3 cellular contexts compared by ENCODE assay signal in the genomic region with DNA sequence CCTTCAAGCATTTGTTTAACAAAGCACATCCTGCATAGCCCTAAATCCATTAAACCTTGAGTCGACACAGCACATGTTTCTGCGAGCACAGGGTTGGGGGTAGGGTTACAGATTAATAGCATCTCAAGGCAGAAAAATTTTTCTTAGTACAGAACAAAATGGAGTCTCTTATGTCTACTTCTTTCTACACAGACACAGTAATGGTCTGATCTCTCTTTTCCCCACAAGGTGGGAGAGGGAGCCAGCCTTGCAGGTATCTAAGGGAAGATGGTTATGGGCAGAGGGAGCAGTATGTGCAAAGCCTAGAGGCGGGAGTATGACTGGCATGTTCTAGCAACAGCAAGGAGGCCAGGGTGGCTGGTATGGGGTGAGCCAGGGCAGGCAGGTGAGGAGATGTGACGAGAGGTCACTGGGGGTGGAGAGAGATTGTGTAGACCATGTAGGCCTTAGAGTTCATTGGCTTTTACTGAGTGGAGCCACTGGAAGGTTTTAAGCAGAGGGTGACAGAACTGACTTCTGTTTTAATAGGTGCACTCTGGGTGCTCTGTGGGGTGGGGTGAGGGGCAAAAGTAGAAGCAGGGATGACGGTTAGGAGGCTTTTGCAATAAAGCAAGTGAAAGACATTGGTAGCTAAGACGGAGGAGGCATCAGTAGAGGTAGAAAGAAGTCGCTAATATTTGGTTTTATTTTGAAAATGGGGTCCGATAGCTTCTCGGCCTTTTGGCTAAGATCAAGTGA.
TF ChIP-seq lines count a peak whose summit lies in the region.

No MANE protein-coding gene starts in this region.

TF ChIP-seq in GM23338, 12 proteins besides CTCF, POLR2A, EP300 and RAD21 (continues in another document):
- TF ChIP-seq CREB1 (CRISPR knock-in tag; IDR thresholded peaks at IDR 0.05; ENCODE audit: low read depth) (no peak), POLR2AphosphoS5 (IDR thresholded peaks at IDR 0.05; ENCODE audit: low read depth) (no peak), ZNF331 (CRISPR knock-in tag; IDR thresholded peaks at IDR 0.05; ENCODE audit: low read depth) (no peak)
- TF ChIP-seq, protein P1, sequence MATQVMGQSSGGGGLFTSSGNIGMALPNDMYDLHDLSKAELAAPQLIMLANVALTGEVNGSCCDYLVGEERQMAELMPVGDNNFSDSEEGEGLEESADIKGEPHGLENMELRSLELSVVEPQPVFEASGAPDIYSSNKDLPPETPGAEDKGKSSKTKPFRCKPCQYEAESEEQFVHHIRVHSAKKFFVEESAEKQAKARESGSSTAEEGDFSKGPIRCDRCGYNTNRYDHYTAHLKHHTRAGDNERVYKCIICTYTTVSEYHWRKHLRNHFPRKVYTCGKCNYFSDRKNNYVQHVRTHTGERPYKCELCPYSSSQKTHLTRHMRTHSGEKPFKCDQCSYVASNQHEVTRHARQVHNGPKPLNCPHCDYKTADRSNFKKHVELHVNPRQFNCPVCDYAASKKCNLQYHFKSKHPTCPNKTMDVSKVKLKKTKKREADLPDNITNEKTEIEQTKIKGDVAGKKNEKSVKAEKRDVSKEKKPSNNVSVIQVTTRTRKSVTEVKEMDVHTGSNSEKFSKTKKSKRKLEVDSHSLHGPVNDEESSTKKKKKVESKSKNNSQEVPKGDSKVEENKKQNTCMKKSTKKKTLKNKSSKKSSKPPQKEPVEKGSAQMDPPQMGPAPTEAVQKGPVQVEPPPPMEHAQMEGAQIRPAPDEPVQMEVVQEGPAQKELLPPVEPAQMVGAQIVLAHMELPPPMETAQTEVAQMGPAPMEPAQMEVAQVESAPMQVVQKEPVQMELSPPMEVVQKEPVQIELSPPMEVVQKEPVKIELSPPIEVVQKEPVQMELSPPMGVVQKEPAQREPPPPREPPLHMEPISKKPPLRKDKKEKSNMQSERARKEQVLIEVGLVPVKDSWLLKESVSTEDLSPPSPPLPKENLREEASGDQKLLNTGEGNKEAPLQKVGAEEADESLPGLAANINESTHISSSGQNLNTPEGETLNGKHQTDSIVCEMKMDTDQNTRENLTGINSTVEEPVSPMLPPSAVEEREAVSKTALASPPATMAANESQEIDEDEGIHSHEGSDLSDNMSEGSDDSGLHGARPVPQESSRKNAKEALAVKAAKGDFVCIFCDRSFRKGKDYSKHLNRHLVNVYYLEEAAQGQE (IDR thresholded peaks at IDR 0.05; ENCODE audit: unreplicated experiment) = no peak

TF ChIP-seq in H1, 55 proteins besides CTCF, POLR2A, EP300 and RAD21:
- TF ChIP-seq SIRT6 (IDR thresholded peaks at IDR 0.05; ENCODE audit: low read length) (no peak), CHD2 (IDR thresholded peaks at IDR 0.05; ENCODE audit: low read length) (no peak), TBP (IDR thresholded peaks at IDR 0.05; ENCODE audit: low read depth, low read length) (no peak), RFX5 (IDR thresholded peaks at IDR 0.05; ENCODE audit: borderline replicate concordance, low read depth, low read length) (no peak), TAF7 (optimal IDR thresholded peaks at IDR 0.05; ENCODE audit: borderline replicate concordance, low read depth, low read length) (no peak), YY1 (IDR thresholded peaks at IDR 0.05; ENCODE audit: low read depth, low read length) (no peak), MAFK (IDR thresholded peaks at IDR 0.05; ENCODE audit: low read depth, low read length) (no peak), NANOG (IDR thresholded peaks at IDR 0.05; ENCODE audit: insufficient read depth, low read depth, low read length, poor library complexity, severe bottlenecking) (no peak), BCL11A (IDR thresholded peaks at IDR 0.05; ENCODE audit: low read depth in 2 of 2, low read length in 2 of 2) (no peak), GTF2F1 (IDR thresholded peaks at IDR 0.05; ENCODE audit: borderline replicate concordance, low read depth, low read length) (no peak), EZH2 (IDR thresholded peaks at IDR 0.05; ENCODE audit: low read depth, low read length, severe bottlenecking) (no peak)
- TF ChIP-seq, protein P2, sequence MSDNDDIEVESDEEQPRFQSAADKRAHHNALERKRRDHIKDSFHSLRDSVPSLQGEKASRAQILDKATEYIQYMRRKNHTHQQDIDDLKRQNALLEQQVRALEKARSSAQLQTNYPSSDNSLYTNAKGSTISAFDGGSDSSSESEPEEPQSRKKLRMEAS (IDR thresholded peaks at IDR 0.05) = no peak

TF ChIP-seq in HEK293T, 16 proteins besides CTCF, POLR2A, EP300 and RAD21:
- no peak for TF ChIP-seq FOXK2 (IDR thresholded peaks at IDR 0.05)
- no peak for TF ChIP-seq ZNF384 (IDR thresholded peaks at IDR 0.05)
- no peak for TF ChIP-seq FOXA1 (IDR thresholded peaks at IDR 0.05)
- no peak for TF ChIP-seq ARNT (IDR thresholded peaks at IDR 0.05)
- TF ChIP-seq LEF1 (IDR thresholded peaks at IDR 0.05; ENCODE audit: borderline replicate concordance) = no peak
- no peak for TF ChIP-seq BHLHE40 (IDR thresholded peaks at IDR 0.05; ENCODE audit: borderline replicate concordance)
- no peak for TF ChIP-seq TARDBP (IDR thresholded peaks at IDR 0.05)
- TF ChIP-seq SP1 (IDR thresholded peaks at IDR 0.05) = no peak
- TF ChIP-seq L3MBTL2 (conservative IDR thresholded peaks at IDR 0.05) = no peak
- TF ChIP-seq HDGF (IDR thresholded peaks at IDR 0.05; ENCODE audit: borderline replicate concordance) = no peak
